In genomic region chr3:113110263-113110662, GRCh38 we compare ENCODE assay signal across 15 cellular contexts.
"Had no signal": no experiment of that assay in that cellular context is flagged by ENCODE, and none has a peak within 500 bp of the region (broad histone marks: within the 10 kb centered on the region; RNA-seq: fewer than 3 reads in every experiment).

No MANE protein-coding gene starts in this region.

- H3K27me3 ChIP-seq: thyroid gland had no signal

- H3K36me3 Mint-ChIP-seq: brain; stimulated activated effector memory CD8-positive, alpha-beta T cell treated with anti-CD3 and anti-CD28 coated beads, Interleukin-12 subunit alpha, Interleukin-12 subunit beta, amount 100 ng/mL, for 72 hours had no signal

- H3K9me3 Mint-ChIP-seq: activated CD4-positive, alpha-beta T cell treated with anti-CD3 and anti-CD28 coated beads, Interleukin-2, amount 10 ng/mL, durations not matched to agents 24 days and 14 days; activated naive CD8-positive, alpha-beta T cell treated with anti-CD3 and anti-CD28 coated beads for 36 hours; brain; endodermal cell; stimulated activated effector memory CD8-positive, alpha-beta T cell treated with anti-CD3 and anti-CD28 coated beads, Interleukin-12 subunit alpha, Interleukin-12 subunit beta, amount 100 ng/mL, for 72 hours had no signal

- H3K27ac ChIP-seq: thyroid gland had no signal

- H3K27ac Mint-ChIP-seq: activated naive CD8-positive, alpha-beta T cell treated with anti-CD3 and anti-CD28 coated beads for 36 hours; endodermal cell; stimulated activated effector memory CD8-positive, alpha-beta T cell treated with anti-CD3 and anti-CD28 coated beads, Interleukin-12 subunit alpha, Interleukin-12 subunit beta, amount 100 ng/mL, for 72 hours had no signal

- H3K36me3 ChIP-seq: thyroid gland had no signal

- H3K9me3 ChIP-seq: thyroid gland had no signal

- H3K4me3 Mint-ChIP-seq: activated CD4-positive, alpha-beta T cell treated with anti-CD3 and anti-CD28 coated beads, Interleukin-2, amount 10 ng/mL, durations not matched to agents 24 days and 14 days; activated naive CD8-positive, alpha-beta T cell treated with anti-CD3 and anti-CD28 coated beads for 36 hours; brain; endodermal cell; naive thymus-derived CD8-positive, alpha-beta T cell; stimulated activated effector memory CD8-positive, alpha-beta T cell treated with anti-CD3 and anti-CD28 coated beads, Interleukin-12 subunit alpha, Interleukin-12 subunit beta, amount 100 ng/mL, for 72 hours had no signal

- H3K4me3 ChIP-seq: thyroid gland had no signal

- DNase-seq: activated CD4-positive, alpha-beta T cell treated with anti-CD3 and anti-CD28 coated beads, Interleukin-2, amount 10 ng/mL, durations not matched to agents 24 days and 14 days; activated CD4-positive, CD25-positive, alpha-beta regulatory T cell; activated CD8-positive, alpha-beta memory T cell treated with anti-CD3 and anti-CD28 coated beads, Interleukin-2, amount 50 U/mL, for 48 hours; activated gamma-delta T cell treated with Interleukin-2 at 50 U/mL for 16 hours; activated naive CD8-positive, alpha-beta T cell treated with anti-CD3 and anti-CD28 coated beads for 36 hours; amygdala; cerebellar nuclear complex; endodermal cell; erythroblast; islet precursor cell; naive thymus-derived CD8-positive, alpha-beta T cell; nucleus accumbens; thyroid gland had no signal

- H3K27me3 Mint-ChIP-seq: activated CD4-positive, alpha-beta T cell treated with anti-CD3 and anti-CD28 coated beads, Interleukin-2, amount 10 ng/mL, durations not matched to agents 24 days and 14 days; activated naive CD8-positive, alpha-beta T cell treated with anti-CD3 and anti-CD28 coated beads for 36 hours; brain; naive thymus-derived CD8-positive, alpha-beta T cell had no signal
